Comparison of ENCODE assay signal across 8 cellular contexts in genomic region chr1:145487156-145487555, GRCh38.
DNase-seq lines count a peak whose midpoint lies in the region; ATAC-seq and TF ChIP-seq lines count a peak whose summit lies in the region.
"Not testable (repeated sequence)": the region's sequence is repeated elsewhere in the genome, so short reads cannot be mapped to it uniquely, and the experiment has no call there.

No MANE protein-coding gene starts in this region.

- not testable (repeated sequence) for H3K27ac ChIP-seq in DOHH2 (ENCODE audit: low read depth, low read length); MM.1S (ENCODE audit: low read length); coronary artery; right cardiac atrium (ENCODE audit: low read length); psoas muscle; thoracic aorta

- H3K36me3 ChIP-seq in DOHH2 (ENCODE audit: control insufficient read depth, low read length); MM.1S (replicated peaks; ENCODE audit: insufficient read depth, low read length); psoas muscle (ENCODE audit: insufficient read depth in 1 of 2, low read depth in 1 of 2); thoracic aorta: not testable (repeated sequence)

- POLR2A ChIA-PET in activated CD8-positive, alpha-beta T cell treated with anti-CD3 and anti-CD28 coated beads for 36 hours (lab: Charles Lee) = not testable (repeated sequence)

- H3K4me3 ChIP-seq in DOHH2 (ENCODE audit: low read length) (peak overlapping the region; percentile 24; the same call in 1 of the 2 replicates), coronary artery (peak overlapping the region; percentile 51), right cardiac atrium (ENCODE audit: low read length) (peak overlapping the region; percentile 25), psoas muscle (peak overlapping the region; percentile 28), thoracic aorta (peak overlapping the region; percentile 57)
- not testable (repeated sequence) for H3K4me3 ChIP-seq in MM.1S (ENCODE audit: low read length)

- H4K20me1 ChIP-seq in DOHH2 (ENCODE audit: control insufficient read depth, insufficient read depth, low read depth, low read length); MM.1S (ENCODE audit: insufficient read depth, low read length): not testable (repeated sequence)

- H3K9ac ChIP-seq in MM.1S (ENCODE audit: low read length) = not testable (repeated sequence)

- H3K9me2 ChIP-seq in DOHH2 (replicated peaks; ENCODE audit: control insufficient read depth, low read length); MM.1S (replicated peaks; ENCODE audit: insufficient read depth, low read length): not testable (repeated sequence)

- DNase-seq in MM.1S; coronary artery (ENCODE audit: low spot score); psoas muscle; thoracic aorta (ENCODE audit: low spot score): not testable (repeated sequence)
- peak; percentile 4 for DNase-seq in activated CD8-positive, alpha-beta T cell treated with anti-CD3 and anti-CD28 coated beads for 36 hours
- DNase-seq in right cardiac atrium = peak in 2 of 3 donors; percentile 15 to 26

- H3K4me1 Mint-ChIP-seq in activated CD8-positive, alpha-beta T cell treated with anti-CD3 and anti-CD28 coated beads for 36 hours (ENCODE audit: low read depth); activated naive CD8-positive, alpha-beta T cell (ENCODE audit: low read depth): not testable (repeated sequence)

- not testable (repeated sequence) for H3K27me3 ChIP-seq in DOHH2 (ENCODE audit: control insufficient read depth, low read length); MM.1S (replicated peaks; ENCODE audit: insufficient read depth, low read length); right cardiac atrium (ENCODE audit: control insufficient read depth, insufficient read depth); psoas muscle (ENCODE audit: insufficient read depth in 3 of 3, low read length in 2 of 3); thoracic aorta (replicated peaks; ENCODE audit: insufficient read depth)

- not testable (repeated sequence) for H3K27me3 Mint-ChIP-seq in activated CD8-positive, alpha-beta T cell treated with anti-CD3 and anti-CD28 coated beads for 36 hours; activated naive CD8-positive, alpha-beta T cell

- not testable (repeated sequence) for H3K4me1 ChIP-seq in DOHH2 (ENCODE audit: control insufficient read depth, low read length); MM.1S (ENCODE audit: low read length); right cardiac atrium (ENCODE audit: control insufficient read depth, insufficient read depth, low read length); psoas muscle; thoracic aorta (ENCODE audit: control insufficient read depth in 1 of 2, low read depth in 2 of 2)

- not testable (repeated sequence) for H3K9me3 Mint-ChIP-seq in activated CD8-positive, alpha-beta T cell treated with anti-CD3 and anti-CD28 coated beads for 36 hours; activated naive CD8-positive, alpha-beta T cell (ENCODE audit: low read depth)

- H3K4me3 Mint-ChIP-seq in activated CD8-positive, alpha-beta T cell treated with anti-CD3 and anti-CD28 coated beads for 36 hours = peak overlapping the region; percentile 43
- H3K4me3 Mint-ChIP-seq in activated naive CD8-positive, alpha-beta T cell = peak overlapping the region; percentile 52

- intact Hi-C loops in activated CD8-positive, alpha-beta T cell treated with anti-CD3 and anti-CD28 coated beads for 36 hours (cut with micrococcal nuclease); right cardiac atrium (cut with DNase I); psoas muscle (cut with DNase I): not testable (repeated sequence)

- CTCF ChIA-PET in activated CD8-positive, alpha-beta T cell treated with anti-CD3 and anti-CD28 coated beads for 36 hours (lab: Charles Lee) = not testable (repeated sequence)

- not testable (repeated sequence) for H3K27ac Mint-ChIP-seq in activated CD8-positive, alpha-beta T cell treated with anti-CD3 and anti-CD28 coated beads for 36 hours; activated naive CD8-positive, alpha-beta T cell

- not testable (repeated sequence) for H3K9me3 ChIP-seq in DOHH2 (ENCODE audit: control insufficient read depth, insufficient read depth, low read length); MM.1S (replicated peaks; ENCODE audit: insufficient read depth, low read length); right cardiac atrium (ENCODE audit: control insufficient read depth, low read length); psoas muscle; thoracic aorta

- H3K36me3 Mint-ChIP-seq in activated CD8-positive, alpha-beta T cell treated with anti-CD3 and anti-CD28 coated beads for 36 hours (ENCODE audit: low read depth); activated naive CD8-positive, alpha-beta T cell: not testable (repeated sequence)

- not testable (repeated sequence) for H2AFZ ChIP-seq in MM.1S (ENCODE audit: low read length)

- H3K79me2 ChIP-seq in DOHH2 (ENCODE audit: control insufficient read depth, low read length); MM.1S (ENCODE audit: low read length): not testable (repeated sequence)

- ATAC-seq in activated CD8-positive, alpha-beta T cell treated with anti-CD3 and anti-CD28 coated beads for 36 hours = peak; percentile 29
- peak; percentile 22 to 47 for ATAC-seq in right cardiac atrium
- not testable (repeated sequence) for ATAC-seq in psoas muscle; thoracic aorta (ENCODE audit: insufficient number of reproducible peaks, low FRiP score, low read depth)

- H3K4me2 ChIP-seq in DOHH2 (ENCODE audit: low read length) (peak overlapping the region; percentile 39; the same call in 1 of the 2 replicates), MM.1S (ENCODE audit: low read depth, low read length) (0 out of 2 replicates have a peak overlapping the region, but pooled peaks have one; percentile 18)

- not testable (repeated sequence) for TF ChIP-seq CTCF in DOHH2 (IDR thresholded peaks at IDR 0.05; ENCODE audit: low read depth, low read length, poor library complexity, severe bottlenecking); MM.1S (IDR thresholded peaks at IDR 0.05; ENCODE audit: low read length); activated CD8-positive, alpha-beta T cell treated with anti-CD3 and anti-CD28 coated beads for 36 hours (IDR thresholded peaks at IDR 0.05); coronary artery (IDR thresholded peaks at IDR 0.05); psoas muscle (IDR thresholded peaks at IDR 0.05); thoracic aorta (IDR thresholded peaks at IDR 0.05)

- 2% methylated on average over 34 of the region's 36 CpGs for WGBS in right cardiac atrium
- 2 to 3% (median 3%) methylated on average over 26 to 34 of the region's 36 CpGs for WGBS in psoas muscle, 3 donors

- not testable (repeated sequence) for H3F3A ChIP-seq in DOHH2 (ENCODE audit: control insufficient read depth, insufficient read depth); MM.1S (ENCODE audit: insufficient read depth, low read length)
